Comparison of ENCODE assay signal across 9 cellular contexts in genomic region chr4:173288296-173288695, GRCh38. TPM values are rescaled to one million over a fixed set of nuclear protein-coding genes. Genes with fewer than 3 reads are reported as not detected.
A peak's percentile ranks its signal among the peaks of the same experiment; 100 is the strongest.
DNase-seq lines count a peak whose midpoint lies in the region; ATAC-seq and TF ChIP-seq lines count a peak whose summit lies in the region.
"Had no signal": no experiment of that assay in that cellular context is flagged by ENCODE, and none has a peak within 500 bp of the region (broad histone marks: within the 10 kb centered on the region; RNA-seq: fewer than 3 reads in every experiment).

No MANE protein-coding gene starts in this region.

- TF ChIP-seq POLR2A in thyroid gland (IDR thresholded peaks at IDR 0.05): no peak

- no peak overlapping the region for H3K4me2 ChIP-seq in GM23248 (ENCODE audit: unreplicated experiment)

- ATAC-seq in natural killer cell treated with Interleukin-12 subunit alpha and Interleukin-12 subunit beta and Interleukin-15 and Interleukin-18, amount 100 ng/mL, for 72 hours: peak in 1 of 2 donors; percentile 41

- no peaks in the 10 kb centered on the region for H3F3A ChIP-seq in GM23248 (ENCODE audit: insufficient read depth)

- no peaks in the 10 kb centered on the region for H3K79me2 ChIP-seq in GM23248 (ENCODE audit: insufficient read depth)

- no peaks in the 10 kb centered on the region for H3K4me1 ChIP-seq in GM23248 (ENCODE audit: insufficient read depth)
- no peaks in the 10 kb centered on the region for H3K4me1 ChIP-seq in thyroid gland

- H3K36me3 Mint-ChIP-seq in natural killer cell treated with Interleukin-12 subunit alpha and Interleukin-12 subunit beta and Interleukin-15 and Interleukin-18, amount 100 ng/mL, for 72 hours: peaks cover 12% of the 10 kb centered on the region

- H3K27me3 ChIP-seq in GM23248 (replicated peaks; ENCODE audit: insufficient read depth) (no peaks in the 10 kb centered on the region), thyroid gland (no peaks in the 10 kb centered on the region)

- WGBS in GM23248 (ENCODE audit: low coverage in 1 of 2, low lambda C conversion rate in 2 of 2, missing lambda C conversion rate in 2 of 2), 2 experiments: 60 to 66% methylated on average over 4 of the region's 4 CpGs
- WGBS in thyroid gland, 2 donors: 78 to 79% methylated on average over 4 of the region's 4 CpGs

- H3K9ac ChIP-seq in GM23248: no peak overlapping the region

- no peak overlapping the region for H2AFZ ChIP-seq in GM23248

- H3K27ac ChIP-seq in GM23248 (no peak overlapping the region), thyroid gland (no peak overlapping the region)
- H3K27ac ChIP-seq: SK-N-MC had no signal

- H3K4me1 Mint-ChIP-seq in natural killer cell treated with Interleukin-12 subunit alpha and Interleukin-12 subunit beta and Interleukin-15 and Interleukin-18, amount 100 ng/mL, for 72 hours (ENCODE audit: low read depth in 2 of 2): peaks cover 18 to 23% of the 10 kb centered on the region in 2 donors

- peak overlapping the region in 1 of 2 donors; percentile 70 for H3K27ac Mint-ChIP-seq in natural killer cell treated with Interleukin-12 subunit alpha and Interleukin-12 subunit beta and Interleukin-15 and Interleukin-18, amount 100 ng/mL, for 72 hours

- H3K9me3 ChIP-seq in GM23248 (ENCODE audit: low read depth): no peaks in the 10 kb centered on the region
- H3K9me3 ChIP-seq in thyroid gland: no peaks in the 10 kb centered on the region

- H3K36me3 ChIP-seq in GM23248 (ENCODE audit: low read depth): no peaks in the 10 kb centered on the region
- no peaks in the 10 kb centered on the region for H3K36me3 ChIP-seq in thyroid gland

- H3K4me3 Mint-ChIP-seq in natural killer cell treated with Interleukin-12 subunit alpha and Interleukin-12 subunit beta and Interleukin-15 and Interleukin-18, amount 100 ng/mL, for 72 hours: peak overlapping the region; percentile 69

- H3K4me3 ChIP-seq in GM23248: no peak overlapping the region
- H3K4me3 ChIP-seq in epithelial cell of esophagus (ENCODE audit: low read length): no peak overlapping the region
- no peak overlapping the region for H3K4me3 ChIP-seq in thyroid gland (replicated peaks in 1 of 3)
- H3K4me3 ChIP-seq: SK-N-MC had no signal

- intact Hi-C loops in thyroid gland (cut with DNase I): no loop called here

- in situ Hi-C loops in GM23248 (cut with MboI): no loop called here

- H3K9me2 ChIP-seq in GM23248 (ENCODE audit: insufficient read depth): no peaks in the 10 kb centered on the region

- DNase-seq in EH (ENCODE audit: low read depth): peak; percentile 65
- peak; percentile 53 for DNase-seq in GM23248
- DNase-seq in NCI-H460 (ENCODE audit: extremely low read depth, low read depth): peak; percentile 29
- peak; percentile 85 for DNase-seq in activated CD8-positive, alpha-beta memory T cell treated with anti-CD3 and anti-CD28 coated beads for 24 hours
- DNase-seq in epithelial cell of esophagus (ENCODE audit: low read depth): peak; percentile 76
- no peak for DNase-seq in natural killer cell treated with Interleukin-12 subunit alpha and Interleukin-12 subunit beta and Interleukin-15 and Interleukin-18, amount 100 ng/mL, for 72 hours (ENCODE audit: low spot score)
- DNase-seq in thyroid gland: peak; percentile 21 to 30
- no peak for DNase-seq in NCI-H2029 treated with DMSO at 0.1 percent for 48 hours (lab: John Stamatoyannopoulos, UW)

- no peaks in the 10 kb centered on the region for H4K20me1 ChIP-seq in GM23248 (ENCODE audit: insufficient read depth)

- H3K27me3 Mint-ChIP-seq in natural killer cell treated with Interleukin-12 subunit alpha and Interleukin-12 subunit beta and Interleukin-15 and Interleukin-18, amount 100 ng/mL, for 72 hours: no peaks in the 10 kb centered on the region

- H3K9me3 Mint-ChIP-seq in natural killer cell treated with Interleukin-12 subunit alpha and Interleukin-12 subunit beta and Interleukin-15 and Interleukin-18, amount 100 ng/mL, for 72 hours: no peaks in the 10 kb centered on the region

- TF ChIP-seq CTCF in epithelial cell of esophagus (IDR thresholded peaks at IDR 0.05; ENCODE audit: insufficient read depth, low read depth, low read length, missing control alignments) (peak; percentile 58), thyroid gland (IDR thresholded peaks at IDR 0.05) (peak in 3 of 6 experiments; percentile 9 to 32 (median 18))

RNA-seq across cellular contexts. Expression of gene HMGB2, which starts 45.9 kb away (rescaled TPM):
- 23.8 and 31.1 TPM in 2 replicates for total RNA-seq in GM23248 (2014; rRNA removed; shearing (Covaris generic))
- 91.6 and 92.0 TPM in 2 replicates for polyA plus RNA-seq in GM23248 (2016; fragmentation: Nextera tagmentation; extraction: Ambion mirVana)
- total RNA-seq in NCI-H460 (2014; rRNA removed; shearing (Covaris generic)): 112 and 130 TPM in 2 replicates
- 78.1 and 111 TPM in 2 replicates for polyA plus RNA-seq in NCI-H460 (2014; cell fraction: nucleus; rRNA removed)
- total RNA-seq in natural killer cell treated with Interleukin-12 subunit alpha and Interleukin-12 subunit beta and Interleukin-15 and Interleukin-18, amount 100 ng/mL, for 72 hours: 100 to 1,000 TPM; 256 to 524 TPM
- total RNA-seq in thyroid gland: 10 to 100 TPM; 13.3 to 47.8 (median 30.7) TPM

Comparison
In these comparisons a context has a peak if more than half of its experiments do, and no peak if none do; other contexts are left out.
1. DNase-seq: peak in EH (single experiment), GM23248 (single experiment), NCI-H460 (single experiment), activated CD8-positive, alpha-beta memory T cell treated with anti-CD3 and anti-CD28 coated beads for 24 hours (single experiment), epithelial cell of esophagus (single experiment) and thyroid gland (2 of 2); none in natural killer cell treated with Interleukin-12 subunit alpha and Interleukin-12 subunit beta and Interleukin-15 and Interleukin-18, amount 100 ng/mL, for 72 hours (single experiment) and NCI-H2029 treated with DMSO at 0.1 percent for 48 hours (single experiment).